In genomic region chr9:112179816-112180215, GRCh38 we compare ENCODE assay signal across 14 cellular contexts. TPM values are rescaled to one million over a fixed set of nuclear protein-coding genes. Genes with fewer than 3 reads are reported as not detected.
DNase-seq lines count a peak whose midpoint lies in the region; ATAC-seq, FAIRE-seq and TF ChIP-seq lines count a peak whose summit lies in the region.
"Had no signal": no experiment of that assay in that cellular context is flagged by ENCODE, and none has a peak within 500 bp of the region (broad histone marks: within the 10 kb centered on the region; RNA-seq: fewer than 3 reads in every experiment).

No MANE protein-coding gene starts in this region.

- H3K4me2 ChIP-seq in astrocyte (ENCODE audit: low read length), result no peak overlapping the region
- H3K4me2 ChIP-seq in trophoblast cell (ENCODE audit: low read length), result no peak overlapping the region

- peaks cover 59% of the 10 kb centered on the region for H3K4me1 Mint-ChIP-seq in activated CD8-positive, alpha-beta T cell treated with anti-CD3 and anti-CD28 coated beads, Interleukin-2, amount 10 ng/mL, durations not matched to agents 7 days and 5 days (ENCODE audit: low read depth)
- peaks cover 32% of the 10 kb centered on the region for H3K4me1 Mint-ChIP-seq in activated CD8-positive, alpha-beta T cell treated with anti-CD3 and anti-CD28 coated beads for 36 hours (ENCODE audit: low read depth)
- peaks cover 23% of the 10 kb centered on the region for H3K4me1 Mint-ChIP-seq in astrocyte (ENCODE audit: low read depth, unreplicated experiment)

- H3K9me3 Mint-ChIP-seq in activated CD8-positive, alpha-beta T cell treated with anti-CD3 and anti-CD28 coated beads, Interleukin-2, amount 10 ng/mL, durations not matched to agents 7 days and 5 days (ENCODE audit: insufficient read depth), result peaks cover 5% of the 10 kb centered on the region
- H3K9me3 Mint-ChIP-seq in activated CD8-positive, alpha-beta T cell treated with anti-CD3 and anti-CD28 coated beads for 36 hours, result peaks cover 7% of the 10 kb centered on the region
- no peaks in the 10 kb centered on the region for H3K9me3 Mint-ChIP-seq in astrocyte (ENCODE audit: unreplicated experiment)

- H3K9ac ChIP-seq in astrocyte (ENCODE audit: low read length) (no peak overlapping the region), trophoblast cell (ENCODE audit: low read length) (no peak overlapping the region)

- no peak overlapping the region for H3K14ac ChIP-seq in trophoblast cell (ENCODE audit: low read length)

- no peak overlapping the region for H2BK5ac ChIP-seq in trophoblast cell (ENCODE audit: low read depth, low read length, poor library complexity)

- no peak overlapping the region for H4K91ac ChIP-seq in trophoblast cell (ENCODE audit: low read depth, low read length)

- no peak for FAIRE-seq in astrocyte (lab: Jason Lieb, UNC)
- FAIRE-seq: bronchial epithelial cell had no signal

- no peak overlapping the region for H3K27ac Mint-ChIP-seq in activated CD8-positive, alpha-beta T cell treated with anti-CD3 and anti-CD28 coated beads, Interleukin-2, amount 10 ng/mL, durations not matched to agents 7 days and 5 days
- no peak overlapping the region for H3K27ac Mint-ChIP-seq in activated CD8-positive, alpha-beta T cell treated with anti-CD3 and anti-CD28 coated beads for 36 hours
- no peak overlapping the region for H3K27ac Mint-ChIP-seq in astrocyte (ENCODE audit: unreplicated experiment)

- peaks cover 6% of the 10 kb centered on the region for H3K27me3 Mint-ChIP-seq in activated CD8-positive, alpha-beta T cell treated with anti-CD3 and anti-CD28 coated beads, Interleukin-2, amount 10 ng/mL, durations not matched to agents 7 days and 5 days (ENCODE audit: low read depth)
- H3K27me3 Mint-ChIP-seq in activated CD8-positive, alpha-beta T cell treated with anti-CD3 and anti-CD28 coated beads for 36 hours, result peaks cover 14% of the 10 kb centered on the region
- H3K27me3 Mint-ChIP-seq in astrocyte (ENCODE audit: low read depth, unreplicated experiment), result peaks cover 4% of the 10 kb centered on the region

- POLR2A ChIA-PET in activated CD8-positive, alpha-beta T cell treated with anti-CD3 and anti-CD28 coated beads, Interleukin-2, amount 10 ng/mL, durations not matched to agents 7 days and 5 days (lab: Charles Lee), result no interaction called here
- POLR2A ChIA-PET in activated CD8-positive, alpha-beta T cell treated with anti-CD3 and anti-CD28 coated beads for 36 hours (lab: Charles Lee), result interaction anchor here (0.7 kb wide), 1 partner anchor 10 kb away, joined by 4 read pairs; no protein-coding TSS in a partner anchor

- ATAC-seq in activated CD8-positive, alpha-beta T cell treated with anti-CD3 and anti-CD28 coated beads, Interleukin-2, amount 10 ng/mL, durations not matched to agents 7 days and 5 days, result no peak
- no peak for ATAC-seq in activated CD8-positive, alpha-beta T cell treated with anti-CD3 and anti-CD28 coated beads for 36 hours

- no peak overlapping the region for H3K18ac ChIP-seq in trophoblast cell (ENCODE audit: low read length)

- no peak for TF ChIP-seq CTCF in activated CD8-positive, alpha-beta T cell treated with anti-CD3 and anti-CD28 coated beads for 36 hours (IDR thresholded peaks at IDR 0.05)
- TF ChIP-seq CTCF in HL-60 (IDR thresholded peaks at IDR 0.05; ENCODE audit: insufficient read depth, low read length) (no peak), astrocyte (IDR thresholded peaks at IDR 0.05; ENCODE audit: insufficient read depth, low read depth, low read length) (no peak), uterus (IDR thresholded peaks at IDR 0.05) (no peak)

- H2AFZ ChIP-seq in astrocyte (ENCODE audit: low read depth, low read length) (no peak overlapping the region), trophoblast cell (ENCODE audit: insufficient read depth, low read length, poor library complexity) (no peak overlapping the region)

- H3K36me3 Mint-ChIP-seq in activated CD8-positive, alpha-beta T cell treated with anti-CD3 and anti-CD28 coated beads, Interleukin-2, amount 10 ng/mL, durations not matched to agents 7 days and 5 days (ENCODE audit: low read depth), result peaks cover 12% of the 10 kb centered on the region
- H3K36me3 Mint-ChIP-seq in activated CD8-positive, alpha-beta T cell treated with anti-CD3 and anti-CD28 coated beads for 36 hours (ENCODE audit: low read depth), result no peaks in the 10 kb centered on the region
- H3K36me3 Mint-ChIP-seq in astrocyte (ENCODE audit: low read depth, unreplicated experiment), result peaks cover 5% of the 10 kb centered on the region

- peaks cover 13% of the 10 kb centered on the region for H3K4me1 ChIP-seq in astrocyte (ENCODE audit: insufficient read depth, low read length)
- H3K4me1 ChIP-seq in trophoblast cell (ENCODE audit: control insufficient read depth in 1 of 2, insufficient read depth in 2 of 2, low read length in 2 of 2), result peaks cover 11 to 13% of the 10 kb centered on the region in 2 experiments
- peaks cover 0 to 7% of the 10 kb centered on the region in 2 donors for H3K4me1 ChIP-seq in uterus

- H3K4me3 ChIP-seq in HL-60 (replicated peaks; ENCODE audit: insufficient read depth, low read length), result no peak overlapping the region
- H3K4me3 ChIP-seq in astrocyte (ENCODE audit: insufficient read depth, low read depth, low read length), result no peak overlapping the region
- no peak overlapping the region for H3K4me3 ChIP-seq in trophoblast cell (ENCODE audit: low read depth, low read length)
- no peak overlapping the region for H3K4me3 ChIP-seq in uterus
- H3K4me3 ChIP-seq: lung had no signal

- no peak for TF ChIP-seq POLR2A in uterus (IDR thresholded peaks at IDR 0.05)

- CTCF ChIA-PET in activated CD8-positive, alpha-beta T cell treated with anti-CD3 and anti-CD28 coated beads, Interleukin-2, amount 10 ng/mL, durations not matched to agents 7 days and 5 days (lab: Charles Lee), result interaction anchor here (1.3 kb wide), 1 partner anchor 39 kb away, joined by 5 read pairs; no protein-coding TSS in a partner anchor
- CTCF ChIA-PET in activated CD8-positive, alpha-beta T cell treated with anti-CD3 and anti-CD28 coated beads for 36 hours (lab: Charles Lee), result interaction anchor here (1.4 kb wide), 1 partner anchor 67 kb away, joined by 3 read pairs; no protein-coding TSS in a partner anchor

- peaks cover 12% of the 10 kb centered on the region for H3K79me1 ChIP-seq in trophoblast cell (ENCODE audit: low read length)

- no peak overlapping the region for H3K4ac ChIP-seq in trophoblast cell (ENCODE audit: low read depth, low read length)

- H3K36me3 ChIP-seq in astrocyte (ENCODE audit: insufficient read depth, low read length), result no peaks in the 10 kb centered on the region
- H3K36me3 ChIP-seq in trophoblast cell (ENCODE audit: control insufficient read depth in 1 of 2, insufficient read depth in 2 of 2, low read length in 2 of 2), result no peaks in the 10 kb centered on the region
- H3K36me3 ChIP-seq in uterus, result no peaks in the 10 kb centered on the region

- H3K27me3 ChIP-seq in HL-60 (ENCODE audit: insufficient read depth, poor library complexity, severe bottlenecking), result no peaks in the 10 kb centered on the region
- H3K27me3 ChIP-seq in astrocyte (ENCODE audit: insufficient read depth, low read length), result no peaks in the 10 kb centered on the region
- H3K27me3 ChIP-seq in trophoblast cell (ENCODE audit: insufficient read depth, low read length), result no peaks in the 10 kb centered on the region
- H3K27me3 ChIP-seq in uterus, result no peaks in the 10 kb centered on the region

- H3K4me3 Mint-ChIP-seq in activated CD8-positive, alpha-beta T cell treated with anti-CD3 and anti-CD28 coated beads, Interleukin-2, amount 10 ng/mL, durations not matched to agents 7 days and 5 days, result peak overlapping the region; percentile 12
- no peak overlapping the region for H3K4me3 Mint-ChIP-seq in activated CD8-positive, alpha-beta T cell treated with anti-CD3 and anti-CD28 coated beads for 36 hours
- H3K4me3 Mint-ChIP-seq in astrocyte (ENCODE audit: unreplicated experiment), result no peak overlapping the region

- no peak overlapping the region for H4K8ac ChIP-seq in trophoblast cell (ENCODE audit: low read depth, low read length)

- no peak for DNase-seq in activated CD8-positive, alpha-beta T cell treated with anti-CD3 and anti-CD28 coated beads, Interleukin-2, amount 10 ng/mL, durations not matched to agents 7 days and 5 days
- DNase-seq in activated CD8-positive, alpha-beta T cell treated with anti-CD3 and anti-CD28 coated beads for 36 hours, result no peak
- DNase-seq in HL-60 (ENCODE audit: low read depth in 1 of 2, low spot score in 1 of 2), result no peak
- peak; percentile 46 for DNase-seq in astrocyte (ENCODE audit: low read depth)
- no peak for DNase-seq in trophoblast cell
- no peak for DNase-seq in uterus
- DNase-seq in anterior cingulate cortex (lab: John Stamatoyannopoulos, UW), result no peak
- no peak for DNase-seq in superior temporal gyrus (ENCODE audit: extremely low spot score)
- DNase-seq: DMS53; effector CD8-positive, alpha-beta T cell; foreskin melanocyte; SHP77 treated with DMSO at 0.1 percent for 48 hours had no signal

- no peak overlapping the region for H3K23ac ChIP-seq in trophoblast cell (ENCODE audit: low read length)

- H2BK120ac ChIP-seq in trophoblast cell (ENCODE audit: insufficient read depth, low read length, poor library complexity), result no peak overlapping the region

- H3K9me3 ChIP-seq in astrocyte (ENCODE audit: insufficient read depth, low read depth, low read length) (no peaks in the 10 kb centered on the region), trophoblast cell (ENCODE audit: insufficient read depth, low read depth, low read length) (no peaks in the 10 kb centered on the region), uterus (no peaks in the 10 kb centered on the region)

- H3K79me2 ChIP-seq in astrocyte (ENCODE audit: insufficient read depth, low read length) (no peaks in the 10 kb centered on the region), trophoblast cell (ENCODE audit: control insufficient read depth, insufficient read depth, low read length, poor library complexity) (peaks cover 4% of the 10 kb centered on the region)

- H2AK5ac ChIP-seq in trophoblast cell (ENCODE audit: low read length), result no peak overlapping the region

- no CpG with 5 or more reads among the region's 4 CpGs for WGBS in trophoblast cell (ENCODE audit: extremely low coverage, insufficient coverage, insufficient read length)

- H3K27ac ChIP-seq in HL-60 (replicated peaks) (peak overlapping the region; percentile 54), astrocyte (ENCODE audit: low read depth, low read length) (no peak overlapping the region), trophoblast cell (ENCODE audit: low read depth, low read length) (no peak overlapping the region), uterus (no peak overlapping the region)

- peak overlapping the region; percentile 31 for H2BK12ac ChIP-seq in trophoblast cell (ENCODE audit: low read length)

- intact Hi-C loops in activated CD8-positive, alpha-beta T cell treated with anti-CD3 and anti-CD28 coated beads for 36 hours (cut with micrococcal nuclease), result loop anchor here (5.0 kb wide), 1 partner anchor 152 kb away; the partner anchor contains the start of gene PTBP3
- intact Hi-C loops in uterus (cut with DNase I; ENCODE audit: low total_unique reads), result no loop called here

- H4K12ac ChIP-seq in trophoblast cell (ENCODE audit: low read depth, low read length), result no peak overlapping the region

- H4K20me1 ChIP-seq in astrocyte (ENCODE audit: insufficient read depth, low read length), result no peaks in the 10 kb centered on the region

RNA-seq across cellular contexts. Expression of gene SUSD1, which starts 4.7 kb away (rescaled TPM):
- total RNA-seq in activated CD8-positive, alpha-beta T cell treated with anti-CD3 and anti-CD28 coated beads, Interleukin-2, amount 10 ng/mL, durations not matched to agents 7 days and 5 days, result 10 to 100 TPM; 15.2 to 17.9 TPM
- total RNA-seq in activated CD8-positive, alpha-beta T cell treated with anti-CD3 and anti-CD28 coated beads for 36 hours, result 1 to 10 TPM; 3.0 to 3.6 TPM
- total RNA-seq in astrocyte, result 16.6 and 17.2 TPM in 2 replicates
- 15.6 TPM in 2 replicates for polyA plus RNA-seq in trophoblast cell (2013)
- total RNA-seq in uterus, result 10 to 100 TPM in 2 of 4 donors, 1 to 10 TPM in 2; 2.9 to 22.5 (median 10.0) TPM
